Comparison of ENCODE assay signal across 1 cellular context in the genomic region with DNA sequence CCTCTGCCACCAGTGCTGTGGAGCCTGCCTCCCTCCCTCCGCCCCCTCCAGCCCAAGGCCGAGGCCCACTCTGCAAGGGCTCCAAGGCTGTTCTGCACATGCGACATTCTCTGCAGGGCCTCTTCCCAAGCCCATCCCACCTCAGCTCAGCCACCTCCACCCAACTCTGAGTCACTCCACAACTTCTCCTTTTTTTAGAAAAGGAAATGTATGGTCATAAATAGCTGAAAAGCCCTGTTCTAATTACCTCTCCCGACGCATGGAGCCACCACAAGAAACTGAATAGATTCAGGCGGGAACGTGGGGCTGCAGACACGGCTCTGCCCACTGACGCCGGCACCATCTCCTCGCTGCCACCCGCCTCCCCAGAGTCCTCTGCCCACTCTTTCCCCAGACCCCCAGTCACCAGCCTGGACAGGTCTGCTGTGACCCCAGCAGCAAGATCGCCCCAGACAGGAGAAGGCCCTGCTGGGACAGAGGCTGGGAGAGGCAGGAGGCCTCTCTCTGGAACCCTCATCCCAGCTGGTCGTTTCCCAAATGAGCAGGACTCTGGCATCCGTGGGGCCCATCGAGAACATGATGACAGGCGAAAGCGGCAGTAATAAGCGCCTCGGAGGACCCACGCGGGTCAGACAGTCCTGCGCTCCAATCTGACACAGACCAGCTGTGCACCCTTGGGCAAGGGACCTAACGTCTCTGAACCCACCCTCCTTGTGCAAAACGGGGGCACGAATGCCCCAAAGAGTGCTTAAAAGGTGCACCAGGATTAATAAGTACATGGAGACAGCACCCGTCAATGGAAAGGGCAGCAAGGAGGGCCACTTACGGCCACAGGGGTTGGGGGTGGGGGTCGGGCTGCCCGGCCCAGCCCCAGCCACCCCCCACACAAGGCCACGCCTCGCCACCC.
TF ChIP-seq lines count a peak whose summit lies in the region.

No MANE protein-coding gene starts in this region.

TF ChIP-seq in IMR-90, 13 proteins besides CTCF, POLR2A, EP300 and RAD21 (continued from another document):
- TF ChIP-seq, protein P1, sequence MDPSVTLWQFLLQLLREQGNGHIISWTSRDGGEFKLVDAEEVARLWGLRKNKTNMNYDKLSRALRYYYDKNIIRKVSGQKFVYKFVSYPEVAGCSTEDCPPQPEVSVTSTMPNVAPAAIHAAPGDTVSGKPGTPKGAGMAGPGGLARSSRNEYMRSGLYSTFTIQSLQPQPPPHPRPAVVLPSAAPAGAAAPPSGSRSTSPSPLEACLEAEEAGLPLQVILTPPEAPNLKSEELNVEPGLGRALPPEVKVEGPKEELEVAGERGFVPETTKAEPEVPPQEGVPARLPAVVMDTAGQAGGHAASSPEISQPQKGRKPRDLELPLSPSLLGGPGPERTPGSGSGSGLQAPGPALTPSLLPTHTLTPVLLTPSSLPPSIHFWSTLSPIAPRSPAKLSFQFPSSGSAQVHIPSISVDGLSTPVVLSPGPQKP (IDR thresholded peaks at IDR 0.05; ENCODE audit: borderline replicate concordance, low read depth, low read length): no peak
